ENCODE assay signal across 1 cellular context in the genomic region with DNA sequence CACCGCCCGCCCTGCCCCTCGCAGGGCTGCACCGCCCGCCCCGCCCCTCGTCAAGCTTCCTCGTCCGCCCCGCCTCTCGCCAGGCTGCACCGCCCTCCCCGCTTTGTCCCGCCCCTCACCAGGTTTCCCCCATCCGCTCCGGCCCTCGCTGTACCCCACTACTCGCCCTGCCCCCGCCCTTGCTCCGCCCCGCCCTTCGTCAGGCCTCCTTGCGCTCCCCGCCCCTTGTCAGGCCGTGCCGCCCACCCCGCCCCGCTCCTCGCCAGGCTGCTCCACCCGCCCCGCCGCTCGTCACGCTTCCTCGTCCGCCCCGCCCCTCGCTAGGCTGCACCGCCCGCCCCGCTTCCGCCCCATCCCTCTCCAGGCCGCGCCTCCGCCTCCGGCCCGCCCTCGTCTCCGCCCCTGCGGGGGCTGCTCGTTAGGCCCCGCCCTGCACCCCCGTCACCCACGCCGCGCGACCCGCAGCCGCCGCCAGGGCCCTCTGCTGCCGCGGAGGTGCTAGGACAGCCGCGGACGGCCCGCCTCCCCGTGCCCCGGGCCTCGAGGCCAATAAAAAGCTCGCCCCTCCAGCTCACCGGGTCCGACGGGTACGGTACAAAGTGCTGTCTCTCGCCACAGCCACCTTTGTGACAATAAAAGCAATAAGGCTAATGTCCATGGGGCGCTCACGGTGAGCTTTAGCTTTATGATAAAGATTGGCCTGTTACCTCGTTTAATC.
TF ChIP-seq lines count a peak whose summit lies in the region.

No MANE protein-coding gene starts in this region.

TF ChIP-seq in HepG2, 621 proteins besides CTCF, POLR2A, EP300 and RAD21 (continued from another document and continues in another):
- TF ChIP-seq, protein P1, sequence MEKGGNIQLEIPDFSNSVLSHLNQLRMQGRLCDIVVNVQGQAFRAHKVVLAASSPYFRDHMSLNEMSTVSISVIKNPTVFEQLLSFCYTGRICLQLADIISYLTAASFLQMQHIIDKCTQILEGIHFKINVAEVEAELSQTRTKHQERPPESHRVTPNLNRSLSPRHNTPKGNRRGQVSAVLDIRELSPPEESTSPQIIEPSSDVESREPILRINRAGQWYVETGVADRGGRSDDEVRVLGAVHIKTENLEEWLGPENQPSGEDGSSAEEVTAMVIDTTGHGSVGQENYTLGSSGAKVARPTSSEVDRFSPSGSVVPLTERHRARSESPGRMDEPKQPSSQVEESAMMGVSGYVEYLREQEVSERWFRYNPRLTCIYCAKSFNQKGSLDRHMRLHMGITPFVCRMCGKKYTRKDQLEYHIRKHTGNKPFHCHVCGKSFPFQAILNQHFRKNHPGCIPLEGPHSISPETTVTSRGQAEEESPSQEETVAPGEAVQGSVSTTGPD (CRISPR knock-in tag; IDR thresholded peaks at IDR 0.05), result no peak
- TF ChIP-seq ZBTB20 (CRISPR knock-in tag; IDR thresholded peaks at IDR 0.05; ENCODE audit: borderline replicate concordance, low read depth) (no peak), HMG20B (CRISPR knock-in tag; conservative IDR thresholded peaks at IDR 0.05) (no peak), ARNT (IDR thresholded peaks at IDR 0.05) (no peak), ZNF558 (CRISPR knock-in tag; IDR thresholded peaks at IDR 0.05; ENCODE audit: borderline replicate concordance) (no peak; the same call in 1 of the 2 replicates), KDM2A (CRISPR knock-in tag; IDR thresholded peaks at IDR 0.05; ENCODE audit: borderline replicate concordance, low read depth) (peak; percentile 64; the same call in 1 of the 2 replicates), CAMTA2 (CRISPR knock-in tag; IDR thresholded peaks at IDR 0.05; ENCODE audit: borderline replicate concordance) (no peak), SOX5 (CRISPR knock-in tag; IDR thresholded peaks at IDR 0.05; ENCODE audit: borderline replicate concordance) (peak; percentile 32; the same call in 1 of the 2 replicates), ZNF572 (CRISPR knock-in tag; IDR thresholded peaks at IDR 0.05) (no peak), KLF11 (CRISPR knock-in tag; IDR thresholded peaks at IDR 0.05) (no peak), FOXO1 (CRISPR knock-in tag; IDR thresholded peaks at IDR 0.05) (no peak; the same call in 1 of the 2 replicates), ZNF781 (CRISPR knock-in tag; IDR thresholded peaks at IDR 0.05; ENCODE audit: borderline replicate concordance, not compliant biosample characterization) (no peak), ZNF124 (CRISPR knock-in tag; IDR thresholded peaks at IDR 0.05) (no peak), KDM6A (CRISPR knock-in tag; IDR thresholded peaks at IDR 0.05; ENCODE audit: low read depth) (no peak), KDM1A (CRISPR knock-in tag; IDR thresholded peaks at IDR 0.05) (no peak), HDAC2 (CRISPR knock-in tag; IDR thresholded peaks at IDR 0.05) (peak; percentile 61), TEAD3 (CRISPR knock-in tag; optimal IDR thresholded peaks at IDR 0.05; ENCODE audit: borderline replicate concordance) (no peak), ZNF501 (CRISPR knock-in tag; IDR thresholded peaks at IDR 0.05) (no peak; the same call in 1 of the 2 replicates), TEAD2 (CRISPR knock-in tag; IDR thresholded peaks at IDR 0.05) (no peak), RFXAP (CRISPR knock-in tag; IDR thresholded peaks at IDR 0.05; ENCODE audit: borderline replicate concordance) (0 out of 2 replicates have a peak, but pooled peaks have one; percentile 52), EZH2 (conservative IDR thresholded peaks at IDR 0.05; ENCODE audit: low read depth, low read length) (no peak), HOXA7 (CRISPR knock-in tag; IDR thresholded peaks at IDR 0.05) (no peak), ZNF614 (CRISPR knock-in tag; IDR thresholded peaks at IDR 0.05; ENCODE audit: borderline replicate concordance) (0 out of 2 replicates have a peak, but pooled peaks have one; percentile 11), ELF3 (CRISPR knock-in tag; IDR thresholded peaks at IDR 0.05) (no peak)
- TF ChIP-seq, protein P2, sequence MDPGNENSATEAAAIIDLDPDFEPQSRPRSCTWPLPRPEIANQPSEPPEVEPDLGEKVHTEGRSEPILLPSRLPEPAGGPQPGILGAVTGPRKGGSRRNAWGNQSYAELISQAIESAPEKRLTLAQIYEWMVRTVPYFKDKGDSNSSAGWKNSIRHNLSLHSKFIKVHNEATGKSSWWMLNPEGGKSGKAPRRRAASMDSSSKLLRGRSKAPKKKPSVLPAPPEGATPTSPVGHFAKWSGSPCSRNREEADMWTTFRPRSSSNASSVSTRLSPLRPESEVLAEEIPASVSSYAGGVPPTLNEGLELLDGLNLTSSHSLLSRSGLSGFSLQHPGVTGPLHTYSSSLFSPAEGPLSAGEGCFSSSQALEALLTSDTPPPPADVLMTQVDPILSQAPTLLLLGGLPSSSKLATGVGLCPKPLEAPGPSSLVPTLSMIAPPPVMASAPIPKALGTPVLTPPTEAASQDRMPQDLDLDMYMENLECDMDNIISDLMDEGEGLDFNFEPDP (CRISPR knock-in tag; conservative IDR thresholded peaks at IDR 0.05), result 0 out of 2 replicates have a peak, but pooled peaks have one; percentile 34
- TF ChIP-seq, protein P3, sequence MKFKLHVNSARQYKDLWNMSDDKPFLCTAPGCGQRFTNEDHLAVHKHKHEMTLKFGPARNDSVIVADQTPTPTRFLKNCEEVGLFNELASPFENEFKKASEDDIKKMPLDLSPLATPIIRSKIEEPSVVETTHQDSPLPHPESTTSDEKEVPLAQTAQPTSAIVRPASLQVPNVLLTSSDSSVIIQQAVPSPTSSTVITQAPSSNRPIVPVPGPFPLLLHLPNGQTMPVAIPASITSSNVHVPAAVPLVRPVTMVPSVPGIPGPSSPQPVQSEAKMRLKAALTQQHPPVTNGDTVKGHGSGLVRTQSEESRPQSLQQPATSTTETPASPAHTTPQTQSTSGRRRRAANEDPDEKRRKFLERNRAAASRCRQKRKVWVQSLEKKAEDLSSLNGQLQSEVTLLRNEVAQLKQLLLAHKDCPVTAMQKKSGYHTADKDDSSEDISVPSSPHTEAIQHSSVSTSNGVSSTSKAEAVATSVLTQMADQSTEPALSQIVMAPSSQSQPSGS (CRISPR knock-in tag; IDR thresholded peaks at IDR 0.05), result no peak
- TF ChIP-seq, protein P4, sequence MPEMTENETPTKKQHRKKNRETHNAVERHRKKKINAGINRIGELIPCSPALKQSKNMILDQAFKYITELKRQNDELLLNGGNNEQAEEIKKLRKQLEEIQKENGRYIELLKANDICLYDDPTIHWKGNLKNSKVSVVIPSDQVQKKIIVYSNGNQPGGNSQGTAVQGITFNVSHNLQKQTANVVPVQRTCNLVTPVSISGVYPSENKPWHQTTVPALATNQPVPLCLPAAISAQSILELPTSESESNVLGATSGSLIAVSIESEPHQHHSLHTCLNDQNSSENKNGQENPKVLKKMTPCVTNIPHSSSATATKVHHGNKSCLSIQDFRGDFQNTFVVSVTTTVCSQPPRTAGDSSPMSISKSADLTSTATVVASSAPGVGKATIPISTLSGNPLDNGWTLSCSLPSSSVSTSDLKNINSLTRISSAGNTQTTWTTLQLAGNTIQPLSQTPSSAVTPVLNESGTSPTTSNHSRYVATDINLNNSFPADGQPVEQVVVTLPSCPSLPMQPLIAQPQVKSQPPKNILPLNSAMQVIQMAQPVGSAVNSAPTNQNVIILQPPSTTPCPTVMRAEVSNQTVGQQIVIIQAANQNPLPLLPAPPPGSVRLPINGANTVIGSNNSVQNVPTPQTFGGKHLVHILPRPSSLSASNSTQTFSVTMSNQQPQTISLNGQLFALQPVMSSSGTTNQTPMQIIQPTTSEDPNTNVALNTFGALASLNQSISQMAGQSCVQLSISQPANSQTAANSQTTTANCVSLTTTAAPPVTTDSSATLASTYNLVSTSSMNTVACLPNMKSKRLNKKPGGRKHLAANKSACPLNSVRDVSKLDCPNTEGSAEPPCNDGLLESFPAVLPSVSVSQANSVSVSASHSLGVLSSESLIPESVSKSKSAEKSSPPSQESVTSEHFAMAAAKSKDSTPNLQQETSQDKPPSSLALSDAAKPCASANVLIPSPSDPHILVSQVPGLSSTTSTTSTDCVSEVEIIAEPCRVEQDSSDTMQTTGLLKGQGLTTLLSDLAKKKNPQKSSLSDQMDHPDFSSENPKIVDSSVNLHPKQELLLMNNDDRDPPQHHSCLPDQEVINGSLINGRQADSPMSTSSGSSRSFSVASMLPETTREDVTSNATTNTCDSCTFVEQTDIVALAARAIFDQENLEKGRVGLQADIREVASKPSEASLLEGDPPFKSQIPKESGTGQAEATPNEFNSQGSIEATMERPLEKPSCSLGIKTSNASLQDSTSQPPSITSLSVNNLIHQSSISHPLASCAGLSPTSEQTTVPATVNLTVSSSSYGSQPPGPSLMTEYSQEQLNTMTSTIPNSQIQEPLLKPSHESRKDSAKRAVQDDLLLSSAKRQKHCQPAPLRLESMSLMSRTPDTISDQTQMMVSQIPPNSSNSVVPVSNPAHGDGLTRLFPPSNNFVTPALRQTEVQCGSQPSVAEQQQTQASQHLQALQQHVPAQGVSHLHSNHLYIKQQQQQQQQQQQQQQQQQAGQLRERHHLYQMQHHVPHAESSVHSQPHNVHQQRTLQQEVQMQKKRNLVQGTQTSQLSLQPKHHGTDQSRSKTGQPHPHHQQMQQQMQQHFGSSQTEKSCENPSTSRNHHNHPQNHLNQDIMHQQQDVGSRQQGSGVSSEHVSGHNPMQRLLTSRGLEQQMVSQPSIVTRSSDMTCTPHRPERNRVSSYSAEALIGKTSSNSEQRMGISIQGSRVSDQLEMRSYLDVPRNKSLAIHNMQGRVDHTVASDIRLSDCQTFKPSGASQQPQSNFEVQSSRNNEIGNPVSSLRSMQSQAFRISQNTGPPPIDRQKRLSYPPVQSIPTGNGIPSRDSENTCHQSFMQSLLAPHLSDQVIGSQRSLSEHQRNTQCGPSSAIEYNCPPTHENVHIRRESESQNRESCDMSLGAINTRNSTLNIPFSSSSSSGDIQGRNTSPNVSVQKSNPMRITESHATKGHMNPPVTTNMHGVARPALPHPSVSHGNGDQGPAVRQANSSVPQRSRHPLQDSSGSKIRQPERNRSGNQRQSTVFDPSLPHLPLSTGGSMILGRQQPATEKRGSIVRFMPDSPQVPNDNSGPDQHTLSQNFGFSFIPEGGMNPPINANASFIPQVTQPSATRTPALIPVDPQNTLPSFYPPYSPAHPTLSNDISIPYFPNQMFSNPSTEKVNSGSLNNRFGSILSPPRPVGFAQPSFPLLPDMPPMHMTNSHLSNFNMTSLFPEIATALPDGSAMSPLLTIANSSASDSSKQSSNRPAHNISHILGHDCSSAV (CRISPR knock-in tag; IDR thresholded peaks at IDR 0.05; ENCODE audit: borderline replicate concordance), result 0 out of 2 replicates have a peak, but pooled peaks have one; percentile 46
- TF ChIP-seq, protein P5, sequence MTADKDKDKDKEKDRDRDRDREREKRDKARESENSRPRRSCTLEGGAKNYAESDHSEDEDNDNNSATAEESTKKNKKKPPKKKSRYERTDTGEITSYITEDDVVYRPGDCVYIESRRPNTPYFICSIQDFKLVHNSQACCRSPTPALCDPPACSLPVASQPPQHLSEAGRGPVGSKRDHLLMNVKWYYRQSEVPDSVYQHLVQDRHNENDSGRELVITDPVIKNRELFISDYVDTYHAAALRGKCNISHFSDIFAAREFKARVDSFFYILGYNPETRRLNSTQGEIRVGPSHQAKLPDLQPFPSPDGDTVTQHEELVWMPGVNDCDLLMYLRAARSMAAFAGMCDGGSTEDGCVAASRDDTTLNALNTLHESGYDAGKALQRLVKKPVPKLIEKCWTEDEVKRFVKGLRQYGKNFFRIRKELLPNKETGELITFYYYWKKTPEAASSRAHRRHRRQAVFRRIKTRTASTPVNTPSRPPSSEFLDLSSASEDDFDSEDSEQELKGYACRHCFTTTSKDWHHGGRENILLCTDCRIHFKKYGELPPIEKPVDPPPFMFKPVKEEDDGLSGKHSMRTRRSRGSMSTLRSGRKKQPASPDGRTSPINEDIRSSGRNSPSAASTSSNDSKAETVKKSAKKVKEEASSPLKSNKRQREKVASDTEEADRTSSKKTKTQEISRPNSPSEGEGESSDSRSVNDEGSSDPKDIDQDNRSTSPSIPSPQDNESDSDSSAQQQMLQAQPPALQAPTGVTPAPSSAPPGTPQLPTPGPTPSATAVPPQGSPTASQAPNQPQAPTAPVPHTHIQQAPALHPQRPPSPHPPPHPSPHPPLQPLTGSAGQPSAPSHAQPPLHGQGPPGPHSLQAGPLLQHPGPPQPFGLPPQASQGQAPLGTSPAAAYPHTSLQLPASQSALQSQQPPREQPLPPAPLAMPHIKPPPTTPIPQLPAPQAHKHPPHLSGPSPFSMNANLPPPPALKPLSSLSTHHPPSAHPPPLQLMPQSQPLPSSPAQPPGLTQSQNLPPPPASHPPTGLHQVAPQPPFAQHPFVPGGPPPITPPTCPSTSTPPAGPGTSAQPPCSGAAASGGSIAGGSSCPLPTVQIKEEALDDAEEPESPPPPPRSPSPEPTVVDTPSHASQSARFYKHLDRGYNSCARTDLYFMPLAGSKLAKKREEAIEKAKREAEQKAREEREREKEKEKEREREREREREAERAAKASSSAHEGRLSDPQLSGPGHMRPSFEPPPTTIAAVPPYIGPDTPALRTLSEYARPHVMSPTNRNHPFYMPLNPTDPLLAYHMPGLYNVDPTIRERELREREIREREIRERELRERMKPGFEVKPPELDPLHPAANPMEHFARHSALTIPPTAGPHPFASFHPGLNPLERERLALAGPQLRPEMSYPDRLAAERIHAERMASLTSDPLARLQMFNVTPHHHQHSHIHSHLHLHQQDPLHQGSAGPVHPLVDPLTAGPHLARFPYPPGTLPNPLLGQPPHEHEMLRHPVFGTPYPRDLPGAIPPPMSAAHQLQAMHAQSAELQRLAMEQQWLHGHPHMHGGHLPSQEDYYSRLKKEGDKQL (CRISPR knock-in tag; IDR thresholded peaks at IDR 0.05; ENCODE audit: low read depth), result no peak
- TF ChIP-seq, protein P6, sequence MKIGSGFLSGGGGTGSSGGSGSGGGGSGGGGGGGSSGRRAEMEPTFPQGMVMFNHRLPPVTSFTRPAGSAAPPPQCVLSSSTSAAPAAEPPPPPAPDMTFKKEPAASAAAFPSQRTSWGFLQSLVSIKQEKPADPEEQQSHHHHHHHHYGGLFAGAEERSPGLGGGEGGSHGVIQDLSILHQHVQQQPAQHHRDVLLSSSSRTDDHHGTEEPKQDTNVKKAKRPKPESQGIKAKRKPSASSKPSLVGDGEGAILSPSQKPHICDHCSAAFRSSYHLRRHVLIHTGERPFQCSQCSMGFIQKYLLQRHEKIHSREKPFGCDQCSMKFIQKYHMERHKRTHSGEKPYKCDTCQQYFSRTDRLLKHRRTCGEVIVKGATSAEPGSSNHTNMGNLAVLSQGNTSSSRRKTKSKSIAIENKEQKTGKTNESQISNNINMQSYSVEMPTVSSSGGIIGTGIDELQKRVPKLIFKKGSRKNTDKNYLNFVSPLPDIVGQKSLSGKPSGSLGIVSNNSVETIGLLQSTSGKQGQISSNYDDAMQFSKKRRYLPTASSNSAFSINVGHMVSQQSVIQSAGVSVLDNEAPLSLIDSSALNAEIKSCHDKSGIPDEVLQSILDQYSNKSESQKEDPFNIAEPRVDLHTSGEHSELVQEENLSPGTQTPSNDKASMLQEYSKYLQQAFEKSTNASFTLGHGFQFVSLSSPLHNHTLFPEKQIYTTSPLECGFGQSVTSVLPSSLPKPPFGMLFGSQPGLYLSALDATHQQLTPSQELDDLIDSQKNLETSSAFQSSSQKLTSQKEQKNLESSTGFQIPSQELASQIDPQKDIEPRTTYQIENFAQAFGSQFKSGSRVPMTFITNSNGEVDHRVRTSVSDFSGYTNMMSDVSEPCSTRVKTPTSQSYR (CRISPR knock-in tag; IDR thresholded peaks at IDR 0.05; ENCODE audit: borderline replicate concordance), result peak; percentile 30; the same call in 1 of the 2 replicates
- TF ChIP-seq, protein P7, sequence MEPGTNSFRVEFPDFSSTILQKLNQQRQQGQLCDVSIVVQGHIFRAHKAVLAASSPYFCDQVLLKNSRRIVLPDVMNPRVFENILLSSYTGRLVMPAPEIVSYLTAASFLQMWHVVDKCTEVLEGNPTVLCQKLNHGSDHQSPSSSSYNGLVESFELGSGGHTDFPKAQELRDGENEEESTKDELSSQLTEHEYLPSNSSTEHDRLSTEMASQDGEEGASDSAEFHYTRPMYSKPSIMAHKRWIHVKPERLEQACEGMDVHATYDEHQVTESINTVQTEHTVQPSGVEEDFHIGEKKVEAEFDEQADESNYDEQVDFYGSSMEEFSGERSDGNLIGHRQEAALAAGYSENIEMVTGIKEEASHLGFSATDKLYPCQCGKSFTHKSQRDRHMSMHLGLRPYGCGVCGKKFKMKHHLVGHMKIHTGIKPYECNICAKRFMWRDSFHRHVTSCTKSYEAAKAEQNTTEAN (CRISPR knock-in tag; conservative IDR thresholded peaks at IDR 0.05), result no peak
